ENCODE assay signal across 17 cellular contexts in the genomic region with DNA sequence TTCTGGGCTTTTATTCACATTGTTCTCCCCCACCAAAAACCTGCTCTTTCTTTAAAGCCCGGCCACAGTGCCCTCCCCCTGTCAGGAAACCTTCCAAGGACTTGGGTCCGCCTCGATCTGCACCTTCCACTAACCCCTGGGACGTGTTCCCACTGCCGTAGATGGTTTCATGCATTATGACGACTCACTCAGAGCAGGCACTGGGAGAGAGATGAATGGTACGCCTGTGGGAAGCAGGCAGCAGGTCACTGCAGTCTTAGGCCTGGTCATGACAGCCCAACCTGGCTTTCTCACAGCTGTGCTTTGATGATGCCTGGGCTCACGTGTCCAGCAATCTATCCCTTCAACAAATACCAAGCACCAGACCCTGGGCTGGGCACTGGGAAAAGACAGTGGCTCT.
"Had no signal": no experiment of that assay in that cellular context is flagged by ENCODE, and none has a peak within 500 bp of the region (broad histone marks: within the 10 kb centered on the region; RNA-seq: fewer than 3 reads in every experiment).

No MANE protein-coding gene starts in this region.

- H3K9me3 ChIP-seq: neutrophil, stomach, thoracic aorta, transverse colon had no signal

- H3K27ac Mint-ChIP-seq: dendritic cell treated with granulocyte-macrophage colony-stimulating factor and Interleukin-4, amounts not matched to agents 40 ng/mL and 50 ng/mL, for 4 days had no signal

- H3K36me3 ChIP-seq: neutrophil, transverse colon had no signal

- H3K9me3 Mint-ChIP-seq: dendritic cell treated with granulocyte-macrophage colony-stimulating factor and Interleukin-4, amounts not matched to agents 40 ng/mL and 50 ng/mL, for 4 days; nephron had no signal

- DNase-seq: foreskin melanocyte; left colon; left ventricle myocardium superior; mesendoderm; naive B cell; right cardiac atrium; small intestine; stimulated activated CD4-positive, alpha-beta T cell treated with anti-CD3 and anti-CD28 coated beads, Interleukin-12 subunit alpha, Interleukin-12 subunit beta, amount 100 ng/mL, for 4 hours; stimulated activated naive CD4-positive, alpha-beta T cell; substantia nigra; transverse colon had no signal

- H3K4me3 Mint-ChIP-seq: dendritic cell treated with granulocyte-macrophage colony-stimulating factor and Interleukin-4, amounts not matched to agents 40 ng/mL and 50 ng/mL, for 4 days; naive B cell; nephron had no signal

- H3K27ac ChIP-seq: hepatocyte, neutrophil, stomach, thoracic aorta, transverse colon had no signal

- H3K4me3 ChIP-seq: hepatocyte, stomach, thoracic aorta, transverse colon had no signal
